Comparison of ENCODE assay signal across 8 cellular contexts in genomic region chr6:31737315-31738047, GRCh38.
A peak's percentile ranks its signal among the peaks of the same experiment; 100 is the strongest.
DNase-seq lines count a peak whose midpoint lies in the region; ATAC-seq and TF ChIP-seq lines count a peak whose summit lies in the region.

No MANE protein-coding gene starts in this region.

- H3K9me3 Mint-ChIP-seq in activated T-cell treated with anti-CD3 and anti-CD28 coated beads, Interleukin-2, amount 50 U/mL, for 24 hours, result no peaks in the 10 kb centered on the region
- H3K9me3 Mint-ChIP-seq in dendritic cell treated with granulocyte-macrophage colony-stimulating factor and Interleukin-4, amounts not matched to agents 40 ng/mL and 50 ng/mL, for 4 days, result no peaks in the 10 kb centered on the region

- peaks cover 67% of the 10 kb centered on the region for H3K4me1 Mint-ChIP-seq in activated T-cell treated with anti-CD3 and anti-CD28 coated beads, Interleukin-2, amount 50 U/mL, for 24 hours (ENCODE audit: low read depth)
- H3K4me1 Mint-ChIP-seq in dendritic cell treated with granulocyte-macrophage colony-stimulating factor and Interleukin-4, amounts not matched to agents 40 ng/mL and 50 ng/mL, for 4 days (ENCODE audit: low read depth), result peaks cover 74% of the 10 kb centered on the region

- peaks cover 66% of the 10 kb centered on the region for H3K36me3 Mint-ChIP-seq in activated T-cell treated with anti-CD3 and anti-CD28 coated beads, Interleukin-2, amount 50 U/mL, for 24 hours (ENCODE audit: low read depth)
- peaks cover 60% of the 10 kb centered on the region for H3K36me3 Mint-ChIP-seq in dendritic cell treated with granulocyte-macrophage colony-stimulating factor and Interleukin-4, amounts not matched to agents 40 ng/mL and 50 ng/mL, for 4 days (ENCODE audit: low read depth)

- H3K4me1 ChIP-seq in OCI-LY3 (ENCODE audit: low read length) (peaks cover 37% of the 10 kb centered on the region), neuron (ENCODE audit: insufficient read depth, low read length) (peaks cover 51% of the 10 kb centered on the region)

- H3K36me3 ChIP-seq in OCI-LY3 (replicated peaks; ENCODE audit: low read depth, low read length) (peaks cover 24% of the 10 kb centered on the region), neuron (ENCODE audit: insufficient read depth, low read length) (peaks cover 26% of the 10 kb centered on the region)

- no peak for DNase-seq in activated T-cell treated with anti-CD3 and anti-CD28 coated beads, Interleukin-2, amount 50 U/mL, for 24 hours
- DNase-seq in activated T-cell treated with anti-CD3 and anti-CD28 coated beads for 4 hours (no peak), T1000 (lab: John Stamatoyannopoulos, UW) (no peak)
- no peak for DNase-seq in effector CD8-positive, alpha-beta T cell (lab: John Stamatoyannopoulos, UW)

- H3K4me3 ChIP-seq in OCI-LY3 (ENCODE audit: low read length) (peak overlapping the region; percentile 78), neuron (ENCODE audit: low read length) (peak overlapping the region; percentile 85)

- H3K27me3 ChIP-seq in OCI-LY3 (ENCODE audit: low read depth, low read length) (no peaks in the 10 kb centered on the region), neuron (ENCODE audit: insufficient read depth, low read length) (no peaks in the 10 kb centered on the region)

- H3K4me2 ChIP-seq in OCI-LY3 (ENCODE audit: low read length), result peak overlapping the region; percentile 98

- peaks cover 52% of the 10 kb centered on the region for H3K79me2 ChIP-seq in OCI-LY3 (ENCODE audit: low read length)

- intact Hi-C loops in dendritic cell treated with granulocyte-macrophage colony-stimulating factor and Interleukin-4, amounts not matched to agents 40 ng/mL and 50 ng/mL, for 4 days (cut with micrococcal nuclease), result loop anchor here (2.0 to 5.0 kb wide), 2 partner anchors 31 to 70 kb away; partner anchors contain the start of genes CSNK2B and LY6G5B

- no peak overlapping the region for H2AFZ ChIP-seq in OCI-LY3 (ENCODE audit: low read depth, low read length)
- H2AFZ ChIP-seq in neuron (ENCODE audit: low read depth, low read length), result no peak overlapping the region

- TF ChIP-seq CTCF in OCI-LY3 (IDR thresholded peaks at IDR 0.05; ENCODE audit: low read depth, low read length), result no peak

- H3K27ac ChIP-seq in OCI-LY3 (ENCODE audit: low read length), result peak overlapping the region; percentile 98

- no peak for ATAC-seq in GM21528 (IDR thresholded peaks at IDR 0.05; ENCODE audit: low FRiP score, unreplicated experiment)

- H3K9ac ChIP-seq in OCI-LY3 (ENCODE audit: low read length), result peak overlapping the region; percentile 90

- H3K27me3 Mint-ChIP-seq in activated T-cell treated with anti-CD3 and anti-CD28 coated beads, Interleukin-2, amount 50 U/mL, for 24 hours, result no peaks in the 10 kb centered on the region
- no peaks in the 10 kb centered on the region for H3K27me3 Mint-ChIP-seq in dendritic cell treated with granulocyte-macrophage colony-stimulating factor and Interleukin-4, amounts not matched to agents 40 ng/mL and 50 ng/mL, for 4 days

- peaks cover 8% of the 10 kb centered on the region for H4K20me1 ChIP-seq in OCI-LY3 (ENCODE audit: insufficient read depth, low read length)

- peak overlapping the region; percentile 98 for H3K4me3 Mint-ChIP-seq in activated T-cell treated with anti-CD3 and anti-CD28 coated beads, Interleukin-2, amount 50 U/mL, for 24 hours
- H3K4me3 Mint-ChIP-seq in dendritic cell treated with granulocyte-macrophage colony-stimulating factor and Interleukin-4, amounts not matched to agents 40 ng/mL and 50 ng/mL, for 4 days, result peak overlapping the region; percentile 100

- H3K27ac Mint-ChIP-seq in activated T-cell treated with anti-CD3 and anti-CD28 coated beads, Interleukin-2, amount 50 U/mL, for 24 hours, result peak overlapping the region; percentile 96
- H3K27ac Mint-ChIP-seq in dendritic cell treated with granulocyte-macrophage colony-stimulating factor and Interleukin-4, amounts not matched to agents 40 ng/mL and 50 ng/mL, for 4 days, result peak overlapping the region; percentile 91

- no peaks in the 10 kb centered on the region for H3K9me3 ChIP-seq in OCI-LY3 (ENCODE audit: insufficient read depth, low read length)
- H3K9me3 ChIP-seq in neuron (ENCODE audit: low read length), result no peaks in the 10 kb centered on the region
